ENCODE assay signal across 13 cellular contexts in genomic region chr5:157306690-157307089, GRCh38. TPM values are rescaled to one million over a fixed set of nuclear protein-coding genes. Genes with fewer than 3 reads are reported as not detected.
DNase-seq lines count a peak whose midpoint lies in the region; ATAC-seq and TF ChIP-seq lines count a peak whose summit lies in the region.
"Had no signal": no experiment of that assay in that cellular context is flagged by ENCODE, and none has a peak within 500 bp of the region (broad histone marks: within the 10 kb centered on the region; RNA-seq: fewer than 3 reads in every experiment).

No MANE protein-coding gene starts in this region.

- H3K4me1 Mint-ChIP-seq in CD4-positive, CD25-positive, alpha-beta regulatory T cell = peaks cover 27 to 78% (median 56%) of the 10 kb centered on the region in 4 donors
- H3K4me1 Mint-ChIP-seq in activated B cell treated with CpG ODN at 0.5 μM for 24 hours = peaks cover 47% of the 10 kb centered on the region
- no peaks in the 10 kb centered on the region for H3K4me1 Mint-ChIP-seq in MCF 10A (ENCODE audit: insufficient read depth, unreplicated experiment)

- peak overlapping the region; percentile 72 to 93 (median 88) for H3K4me3 Mint-ChIP-seq in CD4-positive, CD25-positive, alpha-beta regulatory T cell
- H3K4me3 Mint-ChIP-seq in activated B cell treated with CpG ODN at 0.5 μM for 24 hours (peak overlapping the region; percentile 65), MCF 10A (ENCODE audit: unreplicated experiment) (no peak overlapping the region)

- no peak for TF ChIP-seq POLR2A in esophagus squamous epithelium (IDR thresholded peaks at IDR 0.05)

- peak in 2 of 3 donors; percentile 48 to 84 for DNase-seq in CD4-positive, CD25-positive, alpha-beta regulatory T cell
- DNase-seq in activated B cell treated with CpG ODN at 0.5 μM for 24 hours (no peak), dermis blood vessel endothelial cell (no peak), MCF 10A (ENCODE audit: unreplicated experiment) (no peak), DMS114 treated with DMSO at 0.1 percent for 48 hours (lab: John Stamatoyannopoulos, UW; ENCODE audit: unreplicated experiment) (no peak), esophagus squamous epithelium (lab: John Stamatoyannopoulos, UW) (no peak)
- peak in 1 of 3 donors; percentile 19 for DNase-seq in effector memory CD4-positive, alpha-beta T cell
- DNase-seq: NCI-H1930, NCI-H69 had no signal

- peak overlapping the region; percentile 69 for H3K27ac ChIP-seq in CD4-positive, CD25-positive, alpha-beta regulatory T cell (ENCODE audit: insufficient read depth, low read length, poor library complexity, severe bottlenecking)
- peak overlapping the region; percentile 54 for H3K27ac ChIP-seq in effector memory CD4-positive, alpha-beta T cell (ENCODE audit: insufficient read depth, low read length, poor library complexity, severe bottlenecking)
- H3K27ac ChIP-seq in esophagus squamous epithelium = no peak overlapping the region
- H3K27ac ChIP-seq: tibial nerve had no signal

- H3K9me3 ChIP-seq in CD4-positive, CD25-positive, alpha-beta regulatory T cell (ENCODE audit: control insufficient read depth in 2 of 2, low read length in 2 of 2) = no peaks in the 10 kb centered on the region
- no peaks in the 10 kb centered on the region for H3K9me3 ChIP-seq in effector memory CD4-positive, alpha-beta T cell (ENCODE audit: control insufficient read depth, low read length)
- no peaks in the 10 kb centered on the region for H3K9me3 ChIP-seq in esophagus squamous epithelium
- H3K9me3 ChIP-seq: BLaER1 treated with 17β-estradiol and CSF1 and Interleukin-3, amounts not matched to agents 10 nM and 100 nM; tibial nerve had no signal

- H3K27me3 ChIP-seq in CD4-positive, CD25-positive, alpha-beta regulatory T cell (ENCODE audit: control insufficient read depth, insufficient read depth, low read length) = no peaks in the 10 kb centered on the region
- H3K27me3 ChIP-seq in effector memory CD4-positive, alpha-beta T cell (replicated peaks; ENCODE audit: control insufficient read depth, insufficient read depth, low read length, poor library complexity, severe bottlenecking) = no peaks in the 10 kb centered on the region
- no peaks in the 10 kb centered on the region for H3K27me3 ChIP-seq in esophagus squamous epithelium
- H3K27me3 ChIP-seq: BLaER1 treated with 17β-estradiol and CSF1 and Interleukin-3, amounts not matched to agents 10 nM and 100 nM; tibial nerve had no signal

- whole genome bisulfite sequencing in esophagus squamous epithelium, 2 donors = 82 to 83% methylated on average over 6 of the region's 6 CpGs

- H3K27me3 Mint-ChIP-seq in CD4-positive, CD25-positive, alpha-beta regulatory T cell = no peaks in the 10 kb centered on the region
- H3K27me3 Mint-ChIP-seq in activated B cell treated with CpG ODN at 0.5 μM for 24 hours (no peaks in the 10 kb centered on the region), MCF 10A (ENCODE audit: insufficient read depth, unreplicated experiment) (no peaks in the 10 kb centered on the region)

- H3K4me1 ChIP-seq in CD4-positive, CD25-positive, alpha-beta regulatory T cell (ENCODE audit: control insufficient read depth, insufficient read depth, low read length, poor library complexity, severe bottlenecking) = peaks cover 73% of the 10 kb centered on the region
- H3K4me1 ChIP-seq in effector memory CD4-positive, alpha-beta T cell (ENCODE audit: control insufficient read depth, insufficient read depth, low read length, poor library complexity, severe bottlenecking) = peaks cover 64% of the 10 kb centered on the region
- H3K4me1 ChIP-seq in esophagus squamous epithelium = no peaks in the 10 kb centered on the region
- H3K4me1 ChIP-seq: tibial nerve had no signal

- TF ChIP-seq CTCF in activated B cell treated with CpG ODN at 0.5 μM for 24 hours (IDR thresholded peaks at IDR 0.05) = no peak
- TF ChIP-seq CTCF in MCF 10A (IDR thresholded peaks at IDR 0.05; ENCODE audit: unreplicated experiment) = no peak
- TF ChIP-seq CTCF in esophagus squamous epithelium (IDR thresholded peaks at IDR 0.05) = no peak

- H3K36me3 Mint-ChIP-seq in CD4-positive, CD25-positive, alpha-beta regulatory T cell = peaks cover 49% of the 10 kb centered on the region
- peaks cover 95% of the 10 kb centered on the region for H3K36me3 Mint-ChIP-seq in activated B cell treated with CpG ODN at 0.5 μM for 24 hours (ENCODE audit: low read depth)
- peaks cover 27% of the 10 kb centered on the region for H3K36me3 Mint-ChIP-seq in MCF 10A (ENCODE audit: insufficient read depth, unreplicated experiment)

- POLR2A ChIA-PET in activated B cell treated with CpG ODN at 0.5 μM for 24 hours (lab: Charles Lee) (interaction anchor here (1.4 to 5.4 kb wide), 5 partner anchors 23 to 164 kb away, joined by 5 to 70 read pairs (median 20); partner anchors contain the start of gene MED7), MCF 10A (lab: Yijun Ruan, JAX) (interaction anchor here (0.6 kb wide), 1 partner anchor 9 kb away, joined by 3 read pairs; no protein-coding TSS in a partner anchor)

- peak; percentile 64 to 69 for ATAC-seq in CD4-positive, CD25-positive, alpha-beta regulatory T cell (ENCODE audit: low read depth in 2 of 2)
- peak; percentile 42 for ATAC-seq in GM18907 (IDR thresholded peaks at IDR 0.05; ENCODE audit: unreplicated experiment)
- ATAC-seq in activated B cell treated with CpG ODN at 0.5 μM for 24 hours (ENCODE audit: low read depth) = peak; percentile 67
- ATAC-seq: left lobe of liver had no signal

- peak overlapping the region; percentile 46 for H3K4me3 ChIP-seq in CD4-positive, CD25-positive, alpha-beta regulatory T cell (ENCODE audit: low read depth, low read length)
- no peak overlapping the region for H3K4me3 ChIP-seq in effector memory CD4-positive, alpha-beta T cell (ENCODE audit: insufficient read depth, low read depth, low read length, poor library complexity, severe bottlenecking)
- H3K4me3 ChIP-seq in esophagus squamous epithelium = no peak overlapping the region
- H3K4me3 ChIP-seq: BLaER1 treated with 17β-estradiol and CSF1 and Interleukin-3, amounts not matched to agents 10 nM and 100 nM; tibial nerve had no signal

- H3K36me3 ChIP-seq in CD4-positive, CD25-positive, alpha-beta regulatory T cell (ENCODE audit: control insufficient read depth, insufficient read depth, low read length) = peaks cover 68% of the 10 kb centered on the region
- peaks cover 40% of the 10 kb centered on the region for H3K36me3 ChIP-seq in effector memory CD4-positive, alpha-beta T cell (ENCODE audit: control insufficient read depth, insufficient read depth, low read length)
- H3K36me3 ChIP-seq in esophagus squamous epithelium = no peaks in the 10 kb centered on the region

- CTCF ChIA-PET in activated B cell treated with CpG ODN at 0.5 μM for 24 hours (lab: Charles Lee) = interaction anchor here (0.8 to 7.4 kb wide), 6 partner anchors 16 to 158 kb away, joined by 3 to 176 read pairs (median 3); no protein-coding TSS in a partner anchor
- CTCF ChIA-PET in MCF 10A (lab: Yijun Ruan, JAX) = interaction anchor here (0.6 to 6.4 kb wide), 5 partner anchors 8 to 639 kb away, joined by 3 to 101 read pairs (median 8); no protein-coding TSS in a partner anchor

- intact Hi-C loops in activated B cell treated with CpG ODN at 0.5 μM for 24 hours (cut with micrococcal nuclease) = no loop called here
- intact Hi-C loops in MCF 10A (cut with micrococcal nuclease) = no loop called here
- intact Hi-C loops in esophagus squamous epithelium (cut with DNase I) = no loop called here

- no TSS peak for BruUV-seq in MCF 10A (replicated peaks; lab: Mats Ljungman, UMichigan)

- no peaks in the 10 kb centered on the region for H3K9me3 Mint-ChIP-seq in CD4-positive, CD25-positive, alpha-beta regulatory T cell
- H3K9me3 Mint-ChIP-seq in activated B cell treated with CpG ODN at 0.5 μM for 24 hours (no peaks in the 10 kb centered on the region), MCF 10A (ENCODE audit: unreplicated experiment) (no peaks in the 10 kb centered on the region)

- peak overlapping the region; percentile 87 to 95 (median 91) for H3K27ac Mint-ChIP-seq in CD4-positive, CD25-positive, alpha-beta regulatory T cell
- H3K27ac Mint-ChIP-seq in activated B cell treated with CpG ODN at 0.5 μM for 24 hours (peak overlapping the region; percentile 89), MCF 10A (ENCODE audit: low read depth, unreplicated experiment) (no peak overlapping the region)

RNA-seq across cellular contexts. Expression of gene CYFIP2, which starts 40.8 kb away (rescaled TPM):
- 357 TPM for total RNA-seq in CD4-positive, CD25-positive, alpha-beta regulatory T cell
- 100 to 1,000 TPM; 332 to 383 (median 360) TPM for polyA plus RNA-seq in CD4-positive, CD25-positive, alpha-beta regulatory T cell
- total RNA-seq in activated B cell treated with CpG ODN at 0.5 μM for 24 hours (385 and 471 TPM in 2 replicates), dermis blood vessel endothelial cell (11.7 and 12.6 TPM in 2 replicates), MCF 10A (2022) (50.5 and 50.8 TPM in 2 replicates), esophagus squamous epithelium (10 to 100 TPM in 1 of 4 donors, 1 to 10 TPM in 3; 4.2 to 10.3 (median 8.1) TPM)

Comparison
In these comparisons a context has a peak if more than half of its experiments do, and no peak if none do; other contexts are left out.
1. DNase-seq: peak in CD4-positive, CD25-positive, alpha-beta regulatory T cell (2 of 3); none in activated B cell treated with CpG ODN at 0.5 μM for 24 hours (single experiment), dermis blood vessel endothelial cell (single experiment), MCF 10A (single experiment), DMS114 treated with DMSO at 0.1 percent for 48 hours (single experiment) and esophagus squamous epithelium (single experiment).
2. H3K27ac ChIP-seq: peak in CD4-positive, CD25-positive, alpha-beta regulatory T cell (single experiment) and effector memory CD4-positive, alpha-beta T cell (single experiment); none in esophagus squamous epithelium (0 of 4).
3. Peak in every context shown above with its lines, with median percentiles within 50 percentile points of each other: ATAC-seq.